ENCODE assay signal across 9 cellular contexts in genomic region chr6:161152904-161153662, GRCh38.
DNase-seq lines count a peak whose midpoint lies in the region; ATAC-seq, FAIRE-seq and TF ChIP-seq lines count a peak whose summit lies in the region.
"Had no signal": no experiment of that assay in that cellular context is flagged by ENCODE, and none has a peak within 500 bp of the region (broad histone marks: within the 10 kb centered on the region; RNA-seq: fewer than 3 reads in every experiment).

No MANE protein-coding gene starts in this region.

- intact Hi-C loops in pancreas (cut with DNase I), result loop anchor here in 1 of 3 donors (10.0 kb wide), 1 partner anchor 222 kb away; no protein-coding TSS in a partner anchor
- intact Hi-C loops in CD4-positive, alpha-beta T cell (cut with DNase I, micrococcal nuclease), result loop anchor here (2.0 to 5.0 kb wide), 2 partner anchors 219 to 222 kb away; no protein-coding TSS in a partner anchor

- H3K36me3 Mint-ChIP-seq in effector memory CD8-positive, alpha-beta T cell (ENCODE audit: insufficient read depth), result peaks cover 10% of the 10 kb centered on the region
- H3K36me3 Mint-ChIP-seq in CD4-positive, alpha-beta T cell (ENCODE audit: low read depth), result peaks cover 5% of the 10 kb centered on the region

- H3K27ac Mint-ChIP-seq in effector memory CD8-positive, alpha-beta T cell, result peak overlapping the region in 1 of 2 donors; percentile 68
- no peak overlapping the region for H3K27ac Mint-ChIP-seq in CD4-positive, alpha-beta T cell

- DNase-seq in GM10248 (ENCODE audit: extremely low spot score), result peak; percentile 44
- DNase-seq in M059J (ENCODE audit: low read depth), result peak; percentile 25
- peak; percentile 4 to 19 (median 9) for DNase-seq in effector memory CD8-positive, alpha-beta T cell
- no peak for DNase-seq in pancreas
- no peak for DNase-seq in CD4-positive, alpha-beta T cell
- no peak for DNase-seq in NCI-H524 (lab: John Stamatoyannopoulos, UW)
- no peak for DNase-seq in effector memory CD4-positive, alpha-beta T cell
- DNase-seq in NCI-H2196 (lab: John Stamatoyannopoulos, UW; ENCODE audit: unreplicated experiment), result no peak
- DNase-seq: NCI-H2029 had no signal

- no peaks in the 10 kb centered on the region for H3K4me1 ChIP-seq in pancreas
- no peaks in the 10 kb centered on the region for H3K4me1 ChIP-seq in effector memory CD4-positive, alpha-beta T cell (ENCODE audit: control insufficient read depth, insufficient read depth, low read length, poor library complexity, severe bottlenecking)

- no peaks in the 10 kb centered on the region for H3K9me3 Mint-ChIP-seq in effector memory CD8-positive, alpha-beta T cell
- H3K9me3 Mint-ChIP-seq in CD4-positive, alpha-beta T cell, result no peaks in the 10 kb centered on the region

- CTCF ChIA-PET in GM10248 (lab: Yijun Ruan, JAX), result interaction anchor here (1.0 to 14.8 kb wide), 4 partner anchors 12 to 219 kb away, joined by 3 to 112 read pairs (median 14); no protein-coding TSS in a partner anchor
- CTCF ChIA-PET in CD4-positive, alpha-beta T cell (lab: Charles Lee), result interaction anchor here (1.5 kb wide), 1 partner anchor 218 kb away, joined by 4 read pairs; no protein-coding TSS in a partner anchor

- H3K9me3 ChIP-seq in pancreas, result no peaks in the 10 kb centered on the region
- H3K9me3 ChIP-seq in CD4-positive, alpha-beta T cell (ENCODE audit: control insufficient read depth, low read length), result no peaks in the 10 kb centered on the region
- no peaks in the 10 kb centered on the region for H3K9me3 ChIP-seq in effector memory CD4-positive, alpha-beta T cell (ENCODE audit: control insufficient read depth, low read length)

- H3K4me3 ChIP-seq in pancreas, result no peak overlapping the region
- no peak overlapping the region for H3K4me3 ChIP-seq in effector memory CD4-positive, alpha-beta T cell (ENCODE audit: insufficient read depth, low read depth, low read length, poor library complexity, severe bottlenecking)

- H3K4me3 Mint-ChIP-seq in effector memory CD8-positive, alpha-beta T cell, result no peak overlapping the region
- no peak overlapping the region for H3K4me3 Mint-ChIP-seq in CD4-positive, alpha-beta T cell

- WGBS in pancreas, 2 donors, result 90 to 93% methylated on average over 18 of the region's 18 CpGs

- no peak overlapping the region for H3K27ac ChIP-seq in pancreas
- H3K27ac ChIP-seq in CD4-positive, alpha-beta T cell (ENCODE audit: low read depth, low read length), result no peak overlapping the region
- no peak overlapping the region for H3K27ac ChIP-seq in effector memory CD4-positive, alpha-beta T cell (ENCODE audit: insufficient read depth, low read length, poor library complexity, severe bottlenecking)

- H3K4me1 Mint-ChIP-seq in effector memory CD8-positive, alpha-beta T cell (ENCODE audit: low read depth in 2 of 2), result no peaks in the 10 kb centered on the region
- no peaks in the 10 kb centered on the region for H3K4me1 Mint-ChIP-seq in CD4-positive, alpha-beta T cell (ENCODE audit: low read depth)

- no peaks in the 10 kb centered on the region for H3K36me3 ChIP-seq in pancreas
- peaks cover 10% of the 10 kb centered on the region for H3K36me3 ChIP-seq in effector memory CD4-positive, alpha-beta T cell (ENCODE audit: control insufficient read depth, insufficient read depth, low read length)

- H3K27me3 ChIP-seq in pancreas, result no peaks in the 10 kb centered on the region
- H3K27me3 ChIP-seq in CD4-positive, alpha-beta T cell (ENCODE audit: control insufficient read depth, insufficient read depth, low read length), result no peaks in the 10 kb centered on the region
- H3K27me3 ChIP-seq in effector memory CD4-positive, alpha-beta T cell (replicated peaks; ENCODE audit: control insufficient read depth, insufficient read depth, low read length, poor library complexity, severe bottlenecking), result no peaks in the 10 kb centered on the region

- H3K27me3 Mint-ChIP-seq in effector memory CD8-positive, alpha-beta T cell, result no peaks in the 10 kb centered on the region
- H3K27me3 Mint-ChIP-seq in CD4-positive, alpha-beta T cell, result no peaks in the 10 kb centered on the region

- ATAC-seq in effector memory CD8-positive, alpha-beta T cell (replicated peaks), result peak; percentile 53
- peak in 3 of 4 donors; percentile 55 to 70 (median 70) for ATAC-seq in pancreas
- ATAC-seq in CD4-positive, alpha-beta T cell (ENCODE audit: poor library complexity), result no peak

- no peak for FAIRE-seq in pancreas (lab: Jason Lieb, UNC)

- TF ChIP-seq CTCF in GM10248 (IDR thresholded peaks at IDR 0.05; ENCODE audit: control extremely low read depth, extremely low read depth, low read depth, missing control alignments) (peak; percentile 33), pancreas (IDR thresholded peaks at IDR 0.05) (peak in 1 of 4 donors; percentile 12)
- no peak for TF ChIP-seq CTCF in CD4-positive, alpha-beta T cell (IDR thresholded peaks at IDR 0.05)

- POLR2A ChIA-PET in GM10248 (lab: Yijun Ruan, JAX), result no interaction called here
- POLR2A ChIA-PET in CD4-positive, alpha-beta T cell (lab: Charles Lee), result no interaction called here

Comparison
In these comparisons a context has a peak if more than half of its experiments do, and no peak if none do; other contexts are left out.
1. DNase-seq: peak in GM10248 (single experiment), M059J (single experiment) and effector memory CD8-positive, alpha-beta T cell (3 of 3); none in pancreas (0 of 6), CD4-positive, alpha-beta T cell (0 of 10), NCI-H524 (0 of 2), effector memory CD4-positive, alpha-beta T cell (0 of 3) and NCI-H2196 (single experiment).